Comparison of ENCODE assay signal across 8 cellular contexts in genomic region chr9:65386699-65387098, GRCh38.
DNase-seq lines count a peak whose midpoint lies in the region; ATAC-seq and TF ChIP-seq lines count a peak whose summit lies in the region.
"Not testable (repeated sequence)": the region's sequence is repeated elsewhere in the genome, so short reads cannot be mapped to it uniquely, and the experiment has no call there.

No MANE protein-coding gene starts in this region.

- H3K27ac Mint-ChIP-seq in mesothelial cell of epicardium = not testable (repeated sequence)

- H3K4me1 Mint-ChIP-seq in mesothelial cell of epicardium = not testable (repeated sequence)

- not testable (repeated sequence) for H3K36me3 Mint-ChIP-seq in mesothelial cell of epicardium

- H3K27me3 Mint-ChIP-seq in mesothelial cell of epicardium (ENCODE audit: low read depth) = not testable (repeated sequence)

- not testable (repeated sequence) for H3K27ac ChIP-seq in aorta (ENCODE audit: low read depth in 1 of 2, low read length in 2 of 2)

- H3K4me1 ChIP-seq in aorta (ENCODE audit: control insufficient read depth in 1 of 2, insufficient read depth in 2 of 2, low read length in 2 of 2) = not testable (repeated sequence)

- peaks cover 22% of the 10 kb centered on the region for H3K9me3 Mint-ChIP-seq in mesothelial cell of epicardium

- H3K4me3 Mint-ChIP-seq in mesothelial cell of epicardium = peak overlapping the region; percentile 43

- not testable (repeated sequence) for H3K36me3 ChIP-seq in aorta (ENCODE audit: control insufficient read depth in 1 of 2, insufficient read depth in 2 of 2, low read length in 1 of 2)

- not testable (repeated sequence) for H3K27me3 ChIP-seq in aorta (ENCODE audit: control insufficient read depth in 1 of 2, insufficient read depth in 2 of 2, low read length in 1 of 2)

- ATAC-seq in GM18870 (IDR thresholded peaks at IDR 0.05; ENCODE audit: unreplicated experiment) (peak; percentile 89), HG03342 (IDR thresholded peaks at IDR 0.05; ENCODE audit: unreplicated experiment) (peak; percentile 72), aorta (ENCODE audit: low FRiP score) (peak; percentile 74)

- H3K4me3 ChIP-seq in fibroblast of pulmonary artery (replicated peaks; ENCODE audit: low read depth, low read length) = peak overlapping the region; percentile 44
- not testable (repeated sequence) for H3K4me3 ChIP-seq in aorta (ENCODE audit: low read length in 2 of 2)

- not testable (repeated sequence) for H3K9me3 ChIP-seq in aorta (ENCODE audit: control insufficient read depth, low read length)

- DNase-seq in T-helper 1 cell (peak; percentile 48 to 76 (median 67)), fibroblast of pulmonary artery (ENCODE audit: low read depth) (peak; percentile 80), mesothelial cell of epicardium (ENCODE audit: low spot score in 2 of 2, unreplicated experiment in 2 of 2) (peak; percentile 52 to 67), aorta (peak; percentile 92 to 93)
- peak; percentile 74 for DNase-seq in activated naive CD4-positive, alpha-beta T cell treated with anti-CD3 and anti-CD28 coated beads, Interleukin-2, amount 50 U/mL, for 16 hours
- DNase-seq in stimulated activated CD4-positive, alpha-beta T cell treated with anti-CD3 and anti-CD28 coated beads, Interleukin-1b, Interleukin-23, amount 100 ng/mL, for 1 hour (ENCODE audit: low read depth in 2 of 2) = peak; percentile 42 to 46

- not testable (repeated sequence) for TF ChIP-seq CTCF in fibroblast of pulmonary artery (IDR thresholded peaks at IDR 0.05; ENCODE audit: low read length, missing control alignments); mesothelial cell of epicardium (IDR thresholded peaks at IDR 0.05; ENCODE audit: unreplicated experiment)

- intact Hi-C loops in aorta (cut with DNase I) = not testable (repeated sequence)

- 46 to 51% methylated on average over 28 of the region's 28 CpGs for WGBS in aorta, 2 donors
